8 cellular contexts compared by ENCODE assay signal in the genomic region with DNA sequence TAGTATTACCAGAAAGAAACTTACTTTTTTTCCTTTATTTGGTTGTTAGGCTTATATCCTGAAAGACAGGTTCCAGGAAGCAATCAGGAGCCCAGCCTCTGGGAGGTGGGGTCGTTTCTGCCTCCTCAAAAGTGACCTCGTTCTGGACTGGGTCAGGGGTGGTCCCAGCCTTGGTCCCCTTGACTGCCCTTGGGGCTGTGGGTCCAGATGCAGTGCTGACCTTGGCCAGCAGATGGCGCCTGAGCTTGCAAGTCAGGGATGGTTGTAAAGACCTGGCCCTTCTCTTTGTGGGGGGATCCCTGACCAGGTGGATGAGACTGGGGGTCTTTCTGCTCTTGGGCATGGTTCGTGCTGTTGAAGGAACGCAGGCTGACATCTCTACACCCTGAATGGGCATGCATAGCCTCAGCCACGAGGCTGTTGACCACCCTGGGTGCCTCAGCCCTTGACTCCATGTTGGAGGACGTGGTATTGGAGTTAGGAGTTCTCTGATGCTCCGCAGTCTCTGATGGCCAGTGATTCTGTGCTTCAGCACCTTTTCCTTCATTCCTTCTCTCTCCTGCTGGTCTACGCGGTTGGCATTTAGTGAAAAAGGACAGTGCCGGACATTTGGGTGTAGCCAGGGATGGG.
DNase-seq lines count a peak whose midpoint lies in the region; ATAC-seq, FAIRE-seq and TF ChIP-seq lines count a peak whose summit lies in the region.

No MANE protein-coding gene starts in this region.

- H4K8ac ChIP-seq in neuronal stem cell (ENCODE audit: low read depth, low read length) = no peak overlapping the region

- no peak overlapping the region for H2BK120ac ChIP-seq in neuronal stem cell (ENCODE audit: low read depth, low read length)

- H4K20me1 ChIP-seq in OCI-LY3 (ENCODE audit: insufficient read depth, low read length) = no peaks in the 10 kb centered on the region

- no peak overlapping the region for H3K4ac ChIP-seq in neuronal stem cell (ENCODE audit: low read length)

- no peaks in the 10 kb centered on the region for H3K27me3 ChIP-seq in OCI-LY3 (ENCODE audit: low read depth, low read length)
- no peaks in the 10 kb centered on the region for H3K27me3 ChIP-seq in neuronal stem cell (ENCODE audit: control insufficient read depth in 3 of 3, insufficient read depth in 3 of 3, low read depth in 1 of 3, low read length in 3 of 3)

- H3K4me3 ChIP-seq in OCI-LY3 (ENCODE audit: low read length) = no peak overlapping the region
- H3K4me3 ChIP-seq in fibroblast of villous mesenchyme (ENCODE audit: low read depth, low read length) = no peak overlapping the region
- H3K4me3 ChIP-seq in neuronal stem cell (ENCODE audit: low read length in 2 of 2) = no peak overlapping the region

- TF ChIP-seq CTCF in OCI-LY3 (IDR thresholded peaks at IDR 0.05; ENCODE audit: low read depth, low read length) (peak; percentile 92), fibroblast of villous mesenchyme (IDR thresholded peaks at IDR 0.05; ENCODE audit: insufficient read depth, low read depth, low read length) (peak; percentile 99)

- no peaks in the 10 kb centered on the region for H3K79me2 ChIP-seq in OCI-LY3 (ENCODE audit: low read length)

- no peak overlapping the region for H2BK15ac ChIP-seq in neuronal stem cell (ENCODE audit: low read length)

- no peaks in the 10 kb centered on the region for H3K79me1 ChIP-seq in neuronal stem cell (ENCODE audit: low read depth, low read length)

- no peak overlapping the region for H2BK12ac ChIP-seq in neuronal stem cell (ENCODE audit: low read length)

- no peaks in the 10 kb centered on the region for H3K9me3 Mint-ChIP-seq in activated T-helper 17 cell treated with anti-CD3 and anti-CD28 coated beads, Interleukin-2, amount 50 U/mL, for 72 hours
- no peaks in the 10 kb centered on the region for H3K9me3 Mint-ChIP-seq in stimulated activated naive CD8-positive, alpha-beta T cell treated with anti-CD3 and anti-CD28 coated beads, Interleukin-15, amount 100 ng/mL, for 72 hours

- H3K9ac ChIP-seq in OCI-LY3 (ENCODE audit: low read length) = no peak overlapping the region
- H3K9ac ChIP-seq in neuronal stem cell (ENCODE audit: low read depth, low read length, poor library complexity) = no peak overlapping the region

- no peaks in the 10 kb centered on the region for H3K36me3 Mint-ChIP-seq in activated T-helper 17 cell treated with anti-CD3 and anti-CD28 coated beads, Interleukin-2, amount 50 U/mL, for 72 hours (ENCODE audit: low read depth)

- peak; percentile 64 for ATAC-seq in HG03108 (IDR thresholded peaks at IDR 0.05; ENCODE audit: unreplicated experiment)
- ATAC-seq in activated T-helper 17 cell treated with anti-CD3 and anti-CD28 coated beads, Interleukin-2, amount 50 U/mL, for 72 hours (replicated peaks) = peak; percentile 72
- ATAC-seq in stimulated activated naive CD8-positive, alpha-beta T cell treated with anti-CD3 and anti-CD28 coated beads, Interleukin-15, amount 100 ng/mL, for 72 hours = peak; percentile 74

- H3K4me3 Mint-ChIP-seq in activated T-helper 17 cell treated with anti-CD3 and anti-CD28 coated beads, Interleukin-2, amount 50 U/mL, for 72 hours = no peak overlapping the region
- H3K4me3 Mint-ChIP-seq in stimulated activated naive CD8-positive, alpha-beta T cell treated with anti-CD3 and anti-CD28 coated beads, Interleukin-15, amount 100 ng/mL, for 72 hours = no peak overlapping the region

- H3K18ac ChIP-seq in neuronal stem cell (ENCODE audit: low read length) = no peak overlapping the region

- no peaks in the 10 kb centered on the region for H3K27me3 Mint-ChIP-seq in activated T-helper 17 cell treated with anti-CD3 and anti-CD28 coated beads, Interleukin-2, amount 50 U/mL, for 72 hours
- no peaks in the 10 kb centered on the region for H3K27me3 Mint-ChIP-seq in stimulated activated naive CD8-positive, alpha-beta T cell treated with anti-CD3 and anti-CD28 coated beads, Interleukin-15, amount 100 ng/mL, for 72 hours

- H2AK5ac ChIP-seq in neuronal stem cell (ENCODE audit: low read depth, low read length) = no peak overlapping the region

- FAIRE-seq in GM12891 (lab: Jason Lieb, UNC) = peak; percentile 96

- TF ChIP-seq POLR2A in GM12891 (IDR thresholded peaks at IDR 0.05; ENCODE audit: low read depth, low read length) = no peak

- H3K14ac ChIP-seq in neuronal stem cell (ENCODE audit: low read length) = no peak overlapping the region

- H3K4me1 ChIP-seq in OCI-LY3 (ENCODE audit: low read length) = no peaks in the 10 kb centered on the region
- H3K4me1 ChIP-seq in neuronal stem cell (ENCODE audit: control insufficient read depth in 2 of 2, insufficient read depth in 1 of 2, low read depth in 1 of 2, low read length in 2 of 2) = no peaks in the 10 kb centered on the region

- no peak overlapping the region for H3K23ac ChIP-seq in neuronal stem cell (ENCODE audit: low read depth, low read length, poor library complexity)

- no CpG with 5 or more reads among the region's 11 CpGs for WGBS in neuronal stem cell (ENCODE audit: extremely low coverage in 2 of 2, insufficient read length in 2 of 2, insufficient replicate concordance in 1 of 2), 2 donors

- no peak overlapping the region for H2BK5ac ChIP-seq in neuronal stem cell (ENCODE audit: low read length)

- H2AFZ ChIP-seq in OCI-LY3 (ENCODE audit: low read depth, low read length) = no peak overlapping the region
- H2AFZ ChIP-seq in neuronal stem cell (ENCODE audit: low read length) = no peak overlapping the region

- H3K4me2 ChIP-seq in OCI-LY3 (ENCODE audit: low read length) (no peak overlapping the region), neuronal stem cell (ENCODE audit: insufficient read depth, low read length, poor library complexity, severe bottlenecking) (no peak overlapping the region)

- DNase-seq in A172 (ENCODE audit: low spot score) (peak; percentile 15), GM12891 (ENCODE audit: insufficient read length, low spot score) (peak; percentile 74), fibroblast of villous mesenchyme (ENCODE audit: low read depth) (peak; percentile 61), neuronal stem cell (ENCODE audit: low spot score) (peak; percentile 73)
- DNase-seq in stimulated activated naive CD8-positive, alpha-beta T cell treated with anti-CD3 and anti-CD28 coated beads, Interleukin-15, amount 100 ng/mL, for 72 hours = peak; percentile 66 to 75

- no peaks in the 10 kb centered on the region for H3K36me3 ChIP-seq in OCI-LY3 (replicated peaks; ENCODE audit: low read depth, low read length)
- no peaks in the 10 kb centered on the region for H3K36me3 ChIP-seq in neuronal stem cell (replicated peaks in 1 of 2; ENCODE audit: control insufficient read depth in 2 of 2, insufficient read depth in 2 of 2, low read length in 2 of 2)

- H3K9me3 ChIP-seq in OCI-LY3 (ENCODE audit: insufficient read depth, low read length) = no peaks in the 10 kb centered on the region
- no peaks in the 10 kb centered on the region for H3K9me3 ChIP-seq in neuronal stem cell (replicated peaks in 1 of 2; ENCODE audit: control insufficient read depth in 2 of 2, insufficient read depth in 1 of 2, low read depth in 1 of 2, low read length in 2 of 2)

- H3K27ac ChIP-seq in OCI-LY3 (ENCODE audit: low read length) (no peak overlapping the region), neuronal stem cell (replicated peaks; ENCODE audit: low read length) (no peak overlapping the region)

- H3K27ac Mint-ChIP-seq in activated T-helper 17 cell treated with anti-CD3 and anti-CD28 coated beads, Interleukin-2, amount 50 U/mL, for 72 hours = no peak overlapping the region
- H3K27ac Mint-ChIP-seq in stimulated activated naive CD8-positive, alpha-beta T cell treated with anti-CD3 and anti-CD28 coated beads, Interleukin-15, amount 100 ng/mL, for 72 hours = peak overlapping the region in 1 of 2 donors; percentile 4

- no peaks in the 10 kb centered on the region for H3K4me1 Mint-ChIP-seq in activated T-helper 17 cell treated with anti-CD3 and anti-CD28 coated beads, Interleukin-2, amount 50 U/mL, for 72 hours
- no peaks in the 10 kb centered on the region for H3K4me1 Mint-ChIP-seq in stimulated activated naive CD8-positive, alpha-beta T cell treated with anti-CD3 and anti-CD28 coated beads, Interleukin-15, amount 100 ng/mL, for 72 hours

- H4K91ac ChIP-seq in neuronal stem cell (ENCODE audit: low read depth, low read length, poor library complexity) = no peak overlapping the region

TF ChIP-seq in GM12891, 5 proteins besides CTCF, POLR2A, EP300 and RAD21:
- TF ChIP-seq POU2F2 (IDR thresholded peaks at IDR 0.05; ENCODE audit: low read depth, low read length) (no peak), PAX5 (IDR thresholded peaks at IDR 0.05; ENCODE audit: insufficient read depth, low read length, severe bottlenecking) (no peak)

Comparison
In these comparisons a context has a peak if more than half of its experiments do, and no peak if none do; other contexts are left out.
1. DNase-seq: peak in every context shown above with its lines; median percentile 74 in GM12891; 73 in neuronal stem cell; 70 in stimulated activated naive CD8-positive, alpha-beta T cell treated with anti-CD3 and anti-CD28 coated beads, Interleukin-15, amount 100 ng/mL, for 72 hours; 61 in fibroblast of villous mesenchyme; 15 in A172.